ENCODE assay signal across 8 cellular contexts in genomic region chr22:50306753-50307749, GRCh38. TPM values are rescaled to one million over a fixed set of nuclear protein-coding genes. Genes with fewer than 3 reads are reported as not detected.
DNase-seq lines count a peak whose midpoint lies in the region; ATAC-seq and TF ChIP-seq lines count a peak whose summit lies in the region.

TSS of gene PLXNB2 (minus strand) at chr22:50307646. CDS start at chr22:50290584, 17,062 bp downstream.

- TF ChIP-seq CTCF in AG04450 (IDR thresholded peaks at IDR 0.05; ENCODE audit: low read depth, low read length) (no peak), GM13977 (IDR thresholded peaks at IDR 0.05; ENCODE audit: extremely low read depth, insufficient read depth, missing control alignments) (no peak), choroid plexus epithelial cell (conservative IDR thresholded peaks at IDR 0.05; ENCODE audit: low read depth, low read length) (no peak)

- H3K9ac ChIP-seq in skeletal muscle satellite cell (ENCODE audit: low read depth, low read length), result peak within 1 kb of the TSS; percentile 97

- peaks cover 55% of the 10 kb centered on the region for H3K4me1 ChIP-seq in skeletal muscle satellite cell (ENCODE audit: control insufficient read depth, insufficient read depth, low read length)

- H3K9me3 ChIP-seq in AG04450 (ENCODE audit: control insufficient read depth, insufficient read depth, low read length), result peaks cover 3% of the 10 kb centered on the region; the same call in 1 of the 2 replicates
- no peaks in the 10 kb centered on the region for H3K9me3 ChIP-seq in skeletal muscle satellite cell (replicated peaks; ENCODE audit: low read length)

- POLR2A ChIA-PET in AG04450 (lab: Yijun Ruan, JAX), result interaction anchor here (1.3 to 2.4 kb wide), 3 partner anchors 9 to 35 kb away, joined by 3 to 19 read pairs (median 9); no protein-coding TSS in a partner anchor

- peak; percentile 34 for DNase-seq in AG04450 (ENCODE audit: low read depth, low spot score)
- peak; percentile 96 for DNase-seq in GM13977 (ENCODE audit: low spot score)
- DNase-seq in NAMALWA (ENCODE audit: low spot score), result peak; percentile 76
- peak; percentile 83 for DNase-seq in choroid plexus epithelial cell (ENCODE audit: low read depth)
- DNase-seq in iris pigment epithelial cell (ENCODE audit: low read depth), result peak; percentile 79

- CTCF ChIA-PET in AG04450 (lab: Charles Lee), result no interaction called here

- H3K27me3 ChIP-seq in AG04450 (ENCODE audit: control insufficient read depth, insufficient read depth, low read length) (peaks cover under 1% of the 10 kb centered on the region), skeletal muscle satellite cell (ENCODE audit: control insufficient read depth, insufficient read depth, low read length) (no peaks in the 10 kb centered on the region)

- H3K27ac ChIP-seq in AG04450 (ENCODE audit: low read depth, low read length), result peak within 1 kb of the TSS; percentile 91

- H3K4me3 ChIP-seq in AG04450 (ENCODE audit: low read depth, low read length), result peak within 1 kb of the TSS; percentile 93
- peak within 1 kb of the TSS; percentile 81 for H3K4me3 ChIP-seq in choroid plexus epithelial cell (ENCODE audit: low read depth, low read length)
- H3K4me3 ChIP-seq in skeletal muscle satellite cell (ENCODE audit: low read length), result peak within 1 kb of the TSS; percentile 84

- in situ Hi-C loops in GM13977 (cut with MboI; ENCODE audit: low pct_unique_long_range_greater_than_20kb, low sequenced_read_pairs, unreplicated experiment), result no loop called here

- peaks cover 5% of the 10 kb centered on the region for H3K36me3 ChIP-seq in skeletal muscle satellite cell (ENCODE audit: insufficient read depth, low read length)

- H3K4me2 ChIP-seq in skeletal muscle satellite cell (ENCODE audit: low read length), result peak within 1 kb of the TSS; percentile 97

- ATAC-seq in SK-N-SH treated with all-trans-retinoic acid at 6 μM for 48 hours (peak; percentile 10; the same call in 2 of the 3 replicates), GM18868 (IDR thresholded peaks at IDR 0.05; ENCODE audit: unreplicated experiment) (no peak)

TF ChIP-seq in SK-N-SH treated with all-trans-retinoic acid at 6 μM for 48 hours, 23 proteins besides CTCF, POLR2A, EP300 and RAD21:
- TF ChIP-seq TOX (CRISPR knock-in tag; IDR thresholded peaks at IDR 0.05; ENCODE audit: borderline replicate concordance) (no peak), RARB (CRISPR knock-in tag; IDR thresholded peaks at IDR 0.05) (no peak), PPARA (CRISPR knock-in tag; IDR thresholded peaks at IDR 0.05; ENCODE audit: borderline replicate concordance) (no peak)
TF ChIP-seq in SK-N-SH treated with all-trans-retinoic acid at 6 μM for 48 hours: peak in this region for 0.

RNA-seq across cellular contexts. Expression of gene PLXNB2, which starts in this region (rescaled TPM):
- polyA plus RNA-seq in AG04450 (2011; rRNA removed), result 68.0 and 110 TPM in 2 replicates
- polyA minus RNA-seq in AG04450 (2011; rRNA and poly(A)+ RNA removed), result 137 and 178 TPM in 2 replicates
- 70.6 and 76.0 TPM in 2 replicates for total RNA-seq in skeletal muscle satellite cell (2012; rRNA removed)

Comparison
In these comparisons a context has a peak if more than half of its experiments do, and no peak if none do; other contexts are left out.
1. DNase-seq: peak in every context shown above with its lines; median percentile 96 in GM13977; 83 in choroid plexus epithelial cell; 79 in iris pigment epithelial cell; 76 in NAMALWA; 34 in AG04450.